8 cellular contexts compared by ENCODE assay signal in genomic region chr1:88998716-88999115, GRCh38. TPM values are rescaled to one million over a fixed set of nuclear protein-coding genes. Genes with fewer than 3 reads are reported as not detected.
DNase-seq lines count a peak whose midpoint lies in the region; ATAC-seq and TF ChIP-seq lines count a peak whose summit lies in the region.

No MANE protein-coding gene starts in this region.

- peaks cover 13% of the 10 kb centered on the region for H3F3A ChIP-seq in SK-N-SH (replicated peaks; ENCODE audit: insufficient read depth)

- H3K36me3 ChIP-seq in SK-N-SH (replicated peaks in 1 of 2; ENCODE audit: control insufficient read depth in 1 of 2, insufficient read depth in 2 of 2, low read length in 1 of 2) (peaks cover 0 to 8% of the 10 kb centered on the region in 2 experiments), esophagus squamous epithelium (no peaks in the 10 kb centered on the region)

- WGBS in SK-N-SH (ENCODE audit: low lambda C conversion rate): 0% methylated on average over 2 of the region's 2 CpGs
- 0 to 6% methylated on average over 2 of the region's 2 CpGs for WGBS in esophagus squamous epithelium, 2 donors

- peak; percentile 83 for TF ChIP-seq RAD21 in SK-N-SH (IDR thresholded peaks at IDR 0.05; ENCODE audit: low read length)

- intact Hi-C loops in esophagus squamous epithelium (cut with DNase I): loop anchor here (5.0 kb wide), 1 partner anchor 454 kb away; no protein-coding TSS in a partner anchor

- no peak for TF ChIP-seq EP300 in SK-N-SH (IDR thresholded peaks at IDR 0.05; ENCODE audit: borderline replicate concordance in 1 of 2, low read depth in 1 of 2, low read length in 1 of 2)

- H3K4me3 ChIP-seq in SK-N-SH (ENCODE audit: low read depth in 2 of 2, low read length in 1 of 2): no peak overlapping the region
- no peak overlapping the region for H3K4me3 ChIP-seq in esophagus squamous epithelium

- no peak overlapping the region for H3K9ac ChIP-seq in SK-N-SH

- ATAC-seq in GM18498 (IDR thresholded peaks at IDR 0.05; ENCODE audit: unreplicated experiment): peak; percentile 77
- peak; percentile 92 for ATAC-seq in HG02759 (IDR thresholded peaks at IDR 0.05; ENCODE audit: unreplicated experiment)

- H3K4me1 Mint-ChIP-seq in nephron progenitor cell: no peaks in the 10 kb centered on the region

- POLR2A ChIA-PET in SK-N-SH (lab: Yijun Ruan, JAX): no interaction called here

- no peaks in the 10 kb centered on the region for H4K20me1 ChIP-seq in SK-N-SH (ENCODE audit: insufficient read depth)

- H3K27me3 Mint-ChIP-seq in nephron progenitor cell (ENCODE audit: low read depth, poor library complexity): no peaks in the 10 kb centered on the region

- H3K4me1 ChIP-seq in SK-N-SH (ENCODE audit: control insufficient read depth in 1 of 2, insufficient read depth in 2 of 2, low read depth in 1 of 2, low read length in 1 of 2) (peaks cover under 1 to 5% of the 10 kb centered on the region in 2 experiments; a peak in 2 of 4 replicates), esophagus squamous epithelium (peaks cover 0 to 14% (median 0%) of the 10 kb centered on the region in 3 donors)

- TF ChIP-seq CTCF in SK-N-SH (IDR thresholded peaks at IDR 0.05) (peak; percentile 61), esophagus squamous epithelium (IDR thresholded peaks at IDR 0.05) (peak in 5 of 6 experiments; percentile 46 to 76 (median 52)), nephron progenitor cell (IDR thresholded peaks at IDR 0.05) (peak; percentile 57)

- H3K27ac Mint-ChIP-seq in nephron progenitor cell: no peak overlapping the region

- H3K36me3 Mint-ChIP-seq in nephron progenitor cell (ENCODE audit: low read depth): no peaks in the 10 kb centered on the region

- no peak overlapping the region for H3K4me2 ChIP-seq in SK-N-SH

- no peak overlapping the region for H3K4me3 Mint-ChIP-seq in nephron progenitor cell

- no peak overlapping the region for H3K27ac ChIP-seq in SK-N-SH (ENCODE audit: low read depth in 2 of 2, low read length in 1 of 2)
- H3K27ac ChIP-seq in esophagus squamous epithelium: no peak overlapping the region

- H3K79me2 ChIP-seq in SK-N-SH (ENCODE audit: insufficient read depth): no peaks in the 10 kb centered on the region; the same call in 1 of the 2 replicates

- peaks cover 1% of the 10 kb centered on the region for H3K9me3 Mint-ChIP-seq in nephron progenitor cell

- DNase-seq in AML-193 (lab: John Stamatoyannopoulos, UW) (peak; percentile 73 to 79), NCI-H1436 (lab: John Stamatoyannopoulos, UW) (peak; percentile 49), SK-N-SH (peak; percentile 53), esophagus squamous epithelium (lab: John Stamatoyannopoulos, UW) (no peak), nephron progenitor cell (peak; percentile 28), GOT3 (lab: John Stamatoyannopoulos, UW) (no peak)

- no peaks in the 10 kb centered on the region for H3K9me2 ChIP-seq in SK-N-SH

- no peak overlapping the region for H2AFZ ChIP-seq in SK-N-SH (ENCODE audit: low read depth)

- H3K27me3 ChIP-seq in SK-N-SH (ENCODE audit: insufficient read depth) (no peaks in the 10 kb centered on the region), esophagus squamous epithelium (no peaks in the 10 kb centered on the region)

- CTCF ChIA-PET in SK-N-SH (lab: Yijun Ruan, JAX): interaction anchor here (0.7 to 5.4 kb wide), 14 partner anchors 9 to 965 kb away, joined by 3 to 25 read pairs (median 6); partner anchors contain the start of genes GBP1 and GBP6

- H3K9me3 ChIP-seq in SK-N-SH (no peaks in the 10 kb centered on the region), esophagus squamous epithelium (no peaks in the 10 kb centered on the region)

- no peak for TF ChIP-seq POLR2A in esophagus squamous epithelium (IDR thresholded peaks at IDR 0.05)

TF ChIP-seq in SK-N-SH, 30 proteins besides CTCF, POLR2A, EP300 and RAD21:
- TF ChIP-seq USF2 (IDR thresholded peaks at IDR 0.05; ENCODE audit: borderline replicate concordance, low read depth, low read length) (no peak), TCF12 (IDR thresholded peaks at IDR 0.05) (no peak), SMC3 (IDR thresholded peaks at IDR 0.05; ENCODE audit: low read depth, low read length) (peak; percentile 65), FOXJ3 (CRISPR knock-in tag; IDR thresholded peaks at IDR 0.05) (no peak), JUND (IDR thresholded peaks at IDR 0.05) (no peak)
- TF ChIP-seq, protein P1, sequence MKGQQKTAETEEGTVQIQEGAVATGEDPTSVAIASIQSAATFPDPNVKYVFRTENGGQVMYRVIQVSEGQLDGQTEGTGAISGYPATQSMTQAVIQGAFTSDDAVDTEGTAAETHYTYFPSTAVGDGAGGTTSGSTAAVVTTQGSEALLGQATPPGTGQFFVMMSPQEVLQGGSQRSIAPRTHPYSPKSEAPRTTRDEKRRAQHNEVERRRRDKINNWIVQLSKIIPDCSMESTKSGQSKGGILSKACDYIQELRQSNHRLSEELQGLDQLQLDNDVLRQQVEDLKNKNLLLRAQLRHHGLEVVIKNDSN (IDR thresholded peaks at IDR 0.05; ENCODE audit: borderline replicate concordance, low read depth): no peak
- TF ChIP-seq, protein P2, sequence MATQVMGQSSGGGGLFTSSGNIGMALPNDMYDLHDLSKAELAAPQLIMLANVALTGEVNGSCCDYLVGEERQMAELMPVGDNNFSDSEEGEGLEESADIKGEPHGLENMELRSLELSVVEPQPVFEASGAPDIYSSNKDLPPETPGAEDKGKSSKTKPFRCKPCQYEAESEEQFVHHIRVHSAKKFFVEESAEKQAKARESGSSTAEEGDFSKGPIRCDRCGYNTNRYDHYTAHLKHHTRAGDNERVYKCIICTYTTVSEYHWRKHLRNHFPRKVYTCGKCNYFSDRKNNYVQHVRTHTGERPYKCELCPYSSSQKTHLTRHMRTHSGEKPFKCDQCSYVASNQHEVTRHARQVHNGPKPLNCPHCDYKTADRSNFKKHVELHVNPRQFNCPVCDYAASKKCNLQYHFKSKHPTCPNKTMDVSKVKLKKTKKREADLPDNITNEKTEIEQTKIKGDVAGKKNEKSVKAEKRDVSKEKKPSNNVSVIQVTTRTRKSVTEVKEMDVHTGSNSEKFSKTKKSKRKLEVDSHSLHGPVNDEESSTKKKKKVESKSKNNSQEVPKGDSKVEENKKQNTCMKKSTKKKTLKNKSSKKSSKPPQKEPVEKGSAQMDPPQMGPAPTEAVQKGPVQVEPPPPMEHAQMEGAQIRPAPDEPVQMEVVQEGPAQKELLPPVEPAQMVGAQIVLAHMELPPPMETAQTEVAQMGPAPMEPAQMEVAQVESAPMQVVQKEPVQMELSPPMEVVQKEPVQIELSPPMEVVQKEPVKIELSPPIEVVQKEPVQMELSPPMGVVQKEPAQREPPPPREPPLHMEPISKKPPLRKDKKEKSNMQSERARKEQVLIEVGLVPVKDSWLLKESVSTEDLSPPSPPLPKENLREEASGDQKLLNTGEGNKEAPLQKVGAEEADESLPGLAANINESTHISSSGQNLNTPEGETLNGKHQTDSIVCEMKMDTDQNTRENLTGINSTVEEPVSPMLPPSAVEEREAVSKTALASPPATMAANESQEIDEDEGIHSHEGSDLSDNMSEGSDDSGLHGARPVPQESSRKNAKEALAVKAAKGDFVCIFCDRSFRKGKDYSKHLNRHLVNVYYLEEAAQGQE (IDR thresholded peaks at IDR 0.05; ENCODE audit: low read depth, low read length): no peak

RNA-seq across cellular contexts. Expression of gene KYAT3, which starts 6.3 kb away (rescaled TPM):
- polyA plus RNA-seq in SK-N-SH (2012; rRNA removed): 20.8 and 24.4 TPM in 2 replicates
- polyA plus RNA-seq in SK-N-SH (2012; cell fraction: cytosol; rRNA removed): 30.2 and 40.0 TPM in 2 replicates
- 12.9 and 26.6 TPM in 2 replicates for polyA plus RNA-seq in SK-N-SH (2012; cell fraction: nucleus; rRNA removed)
- 10 to 100 TPM; 13.8 to 41.4 (median 33.0) TPM for total RNA-seq in esophagus squamous epithelium

RNA-seq across cellular contexts. Expression of gene RBMXL1, which starts 6.3 kb away (rescaled TPM):
- 3.3 and 3.6 TPM in 2 replicates for polyA plus RNA-seq in SK-N-SH (2012; rRNA removed)
- 4.3 and 4.8 TPM in 2 replicates for polyA plus RNA-seq in SK-N-SH (2012; cell fraction: cytosol; rRNA removed)
- polyA plus RNA-seq in SK-N-SH (2012; cell fraction: nucleus; rRNA removed): 2.9 and 4.3 TPM in 2 replicates
- total RNA-seq in esophagus squamous epithelium: 10 to 100 TPM; 12.4 to 32.0 (median 16.8) TPM

RNA-seq across cellular contexts. Expression of gene GBP3, which starts 23.9 kb away (rescaled TPM):
- 8.5 and 13.7 TPM in 2 replicates for polyA plus RNA-seq in SK-N-SH (2012; rRNA removed)
- 10.7 and 11.7 TPM in 2 replicates for polyA plus RNA-seq in SK-N-SH (2012; cell fraction: cytosol; rRNA removed)
- 10.6 and 18.9 TPM in 2 replicates for polyA plus RNA-seq in SK-N-SH (2012; cell fraction: nucleus; rRNA removed)
- 10 to 100 TPM in 3 of 4 donors, 1 to 10 TPM in 1; 9.6 to 16.7 (median 12.9) TPM for total RNA-seq in esophagus squamous epithelium

Comparison
In these comparisons a context has a peak if more than half of its experiments do, and no peak if none do; other contexts are left out.
1. DNase-seq: peak in AML-193 (2 of 2), NCI-H1436 (single experiment), SK-N-SH (single experiment) and nephron progenitor cell (single experiment); none in esophagus squamous epithelium (single experiment) and GOT3 (single experiment).
2. Peak in every context shown above with its lines, with median percentiles within 50 percentile points of each other: CTCF ChIP-seq.